In the genomic region with DNA sequence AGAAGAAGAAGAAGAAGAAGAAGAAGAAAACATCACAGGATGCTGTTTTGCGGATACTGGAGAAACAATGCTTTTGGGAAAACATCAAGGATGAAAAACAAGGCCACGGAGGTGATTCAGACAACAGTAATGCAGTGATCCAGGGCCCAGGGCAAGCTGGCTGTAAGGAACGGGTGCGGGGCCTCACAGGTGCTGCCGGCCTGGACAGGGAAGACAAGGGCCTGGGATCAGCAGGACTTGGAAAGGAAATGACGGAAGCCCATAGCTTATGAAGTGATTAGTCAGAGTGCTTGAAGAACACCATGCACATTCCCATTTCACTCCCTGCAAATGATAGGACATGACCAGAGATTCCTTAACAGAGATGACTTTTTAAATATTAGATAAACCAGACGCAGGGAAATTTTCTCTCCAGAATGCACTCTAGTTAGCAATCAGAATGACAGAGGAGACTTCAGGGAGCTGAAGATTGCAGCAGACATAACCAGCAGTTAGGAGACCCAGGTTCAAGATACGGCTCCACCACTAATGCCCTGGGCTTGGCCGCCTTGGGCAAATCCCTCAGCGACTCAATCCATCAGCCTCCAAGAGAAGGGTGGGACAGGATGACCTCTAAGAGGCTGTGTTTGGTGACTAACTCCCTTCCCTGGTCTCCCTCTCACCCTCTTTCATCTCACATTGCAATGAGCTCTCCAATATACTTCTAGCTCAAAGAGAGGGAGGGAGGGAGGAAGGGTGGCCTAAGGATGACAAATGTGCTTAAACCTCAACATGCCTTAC, we compare ENCODE assay signal across 10 cellular contexts. TPM values are rescaled to one million over a fixed set of nuclear protein-coding genes. Genes with fewer than 3 reads are reported as not detected.
DNase-seq lines count a peak whose midpoint lies in the region; ATAC-seq lines count a peak whose summit lies in the region.
"Had no signal": no experiment of that assay in that cellular context is flagged by ENCODE, and none has a peak within 500 bp of the region (broad histone marks: within the 10 kb centered on the region; RNA-seq: fewer than 3 reads in every experiment).

No MANE protein-coding gene starts in this region.

- no peak overlapping the region for H3K18ac ChIP-seq in mesendoderm (ENCODE audit: low read length)

- H2AK5ac ChIP-seq in mesendoderm (ENCODE audit: low read length), result no peak overlapping the region

- H3K27ac ChIP-seq in mesendoderm (ENCODE audit: low read depth, low read length), result no peak overlapping the region
- H3K27ac ChIP-seq: C4-2B had no signal

- no peak overlapping the region for H4K8ac ChIP-seq in mesendoderm (ENCODE audit: low read depth, low read length)

- peak; percentile 62 for DNase-seq in AG20443 (ENCODE audit: low spot score)
- DNase-seq in NCI-H226, result peak; percentile 98
- DNase-seq in dedifferentiated amniotic fluid mesenchymal stem cell (ENCODE audit: extremely low spot score), result peak; percentile 42
- peak; percentile 77 for DNase-seq in mesendoderm
- no peak for DNase-seq in NCI-H2081 treated with DMSO at 0.1 percent for 48 hours (lab: John Stamatoyannopoulos, UW)
- DNase-seq in stimulated activated CD4-positive, alpha-beta T cell treated with anti-CD3 and anti-CD28 coated beads, Interleukin-4, amount 100 ng/mL, for 24 hours, result no peak
- DNase-seq: activated naive CD4-positive, alpha-beta T cell had no signal

- no peak overlapping the region for H3K4me2 ChIP-seq in mesendoderm (ENCODE audit: low read length)

- H3K79me1 ChIP-seq in mesendoderm (ENCODE audit: low read length), result peaks cover 6% of the 10 kb centered on the region

- H3K9ac ChIP-seq in mesendoderm (ENCODE audit: low read length), result no peak overlapping the region

- H2BK5ac ChIP-seq in mesendoderm (ENCODE audit: low read length), result no peak overlapping the region

- no peak overlapping the region for H3K4me3 ChIP-seq in mesendoderm (ENCODE audit: low read length)

- H2BK120ac ChIP-seq in mesendoderm (ENCODE audit: low read depth, low read length), result no peak overlapping the region

- H3K23ac ChIP-seq in mesendoderm (ENCODE audit: low read length), result no peak overlapping the region

- H4K5ac ChIP-seq in mesendoderm (ENCODE audit: low read length), result no peak overlapping the region

- H3K79me2 ChIP-seq in mesendoderm (ENCODE audit: control insufficient read depth, insufficient read depth, low read length), result peaks cover 2% of the 10 kb centered on the region

- no peak overlapping the region for H3K4ac ChIP-seq in mesendoderm (ENCODE audit: low read depth, low read length)

- WGBS in mesendoderm (ENCODE audit: extremely low coverage, insufficient coverage, low lambda C conversion rate), result no CpG with 5 or more reads among the region's 10 CpGs

- H3K4me1 ChIP-seq in mesendoderm (ENCODE audit: control insufficient read depth, low read depth, low read length), result peaks cover 2% of the 10 kb centered on the region

- no peak overlapping the region for H2BK15ac ChIP-seq in mesendoderm (replicated peaks; ENCODE audit: low read depth)

- no peak for ATAC-seq in HG03097 (IDR thresholded peaks at IDR 0.05; ENCODE audit: low FRiP score, unreplicated experiment)
- no peak for ATAC-seq in HG02571 (IDR thresholded peaks at IDR 0.05; ENCODE audit: unreplicated experiment)

- no peaks in the 10 kb centered on the region for H3K27me3 ChIP-seq in mesendoderm (ENCODE audit: insufficient read depth, low read length, poor library complexity)

- H3K36me3 ChIP-seq in mesendoderm (ENCODE audit: control insufficient read depth, insufficient read depth, low read length), result no peaks in the 10 kb centered on the region

- H3K56ac ChIP-seq in mesendoderm (ENCODE audit: low read length), result no peak overlapping the region

RNA-seq across cellular contexts. Expression of a gene that starts 54.1 kb away (rescaled TPM):
- polyA plus RNA-seq in mesendoderm (2013, experiment 1 of 2), result 38.9 TPM
- polyA plus RNA-seq in mesendoderm (2013, experiment 2 of 2), result 39.4 TPM

Comparison
In these comparisons a context has a peak if more than half of its experiments do, and no peak if none do; other contexts are left out.
1. DNase-seq: peak in AG20443 (single experiment), NCI-H226 (single experiment), dedifferentiated amniotic fluid mesenchymal stem cell (single experiment) and mesendoderm (single experiment); none in NCI-H2081 treated with DMSO at 0.1 percent for 48 hours (single experiment) and stimulated activated CD4-positive, alpha-beta T cell treated with anti-CD3 and anti-CD28 coated beads, Interleukin-4, amount 100 ng/mL, for 24 hours (single experiment).